ENCODE assay signal across 1 cellular context in the genomic region with DNA sequence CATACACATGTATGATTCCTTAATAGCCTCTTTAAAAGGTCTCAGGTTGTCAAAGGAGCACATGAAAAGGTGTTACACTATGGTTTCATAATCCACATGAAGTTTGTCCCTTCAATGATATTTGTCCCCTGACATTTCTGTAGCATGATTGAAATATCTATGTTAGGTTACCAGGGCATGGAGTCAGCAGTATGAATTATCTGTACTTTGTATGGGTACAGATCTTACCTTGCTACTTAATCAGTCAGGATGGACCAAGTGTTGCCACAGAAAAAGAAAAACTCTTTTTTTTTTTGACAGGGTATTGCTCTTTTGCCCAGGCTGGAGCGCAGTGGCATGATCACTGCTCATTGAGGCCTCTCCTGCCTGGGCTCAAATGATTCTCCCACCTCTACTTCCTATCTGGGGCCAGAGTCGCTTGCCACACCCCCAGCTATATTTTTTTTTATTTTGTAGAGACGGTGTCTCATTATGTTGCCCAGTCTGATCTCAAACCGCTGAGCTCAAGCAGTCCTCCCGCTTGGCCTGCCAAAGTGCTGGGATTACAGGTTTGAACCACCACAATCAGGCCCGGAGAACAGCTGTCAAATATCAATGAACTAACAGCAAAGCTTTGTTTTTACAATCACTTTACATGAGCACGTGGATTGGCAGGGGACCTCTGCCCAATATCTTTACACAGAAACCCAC.
TF ChIP-seq lines count a peak whose summit lies in the region.

No MANE protein-coding gene starts in this region.

TF ChIP-seq in WTC11, 78 proteins besides CTCF, POLR2A, EP300 and RAD21 (continued from another document):
- TF ChIP-seq, protein P1, sequence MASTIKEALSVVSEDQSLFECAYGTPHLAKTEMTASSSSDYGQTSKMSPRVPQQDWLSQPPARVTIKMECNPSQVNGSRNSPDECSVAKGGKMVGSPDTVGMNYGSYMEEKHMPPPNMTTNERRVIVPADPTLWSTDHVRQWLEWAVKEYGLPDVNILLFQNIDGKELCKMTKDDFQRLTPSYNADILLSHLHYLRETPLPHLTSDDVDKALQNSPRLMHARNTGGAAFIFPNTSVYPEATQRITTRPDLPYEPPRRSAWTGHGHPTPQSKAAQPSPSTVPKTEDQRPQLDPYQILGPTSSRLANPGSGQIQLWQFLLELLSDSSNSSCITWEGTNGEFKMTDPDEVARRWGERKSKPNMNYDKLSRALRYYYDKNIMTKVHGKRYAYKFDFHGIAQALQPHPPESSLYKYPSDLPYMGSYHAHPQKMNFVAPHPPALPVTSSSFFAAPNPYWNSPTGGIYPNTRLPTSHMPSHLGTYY (CRISPR knock-in tag; IDR thresholded peaks at IDR 0.05): no peak
- TF ChIP-seq, protein P2, sequence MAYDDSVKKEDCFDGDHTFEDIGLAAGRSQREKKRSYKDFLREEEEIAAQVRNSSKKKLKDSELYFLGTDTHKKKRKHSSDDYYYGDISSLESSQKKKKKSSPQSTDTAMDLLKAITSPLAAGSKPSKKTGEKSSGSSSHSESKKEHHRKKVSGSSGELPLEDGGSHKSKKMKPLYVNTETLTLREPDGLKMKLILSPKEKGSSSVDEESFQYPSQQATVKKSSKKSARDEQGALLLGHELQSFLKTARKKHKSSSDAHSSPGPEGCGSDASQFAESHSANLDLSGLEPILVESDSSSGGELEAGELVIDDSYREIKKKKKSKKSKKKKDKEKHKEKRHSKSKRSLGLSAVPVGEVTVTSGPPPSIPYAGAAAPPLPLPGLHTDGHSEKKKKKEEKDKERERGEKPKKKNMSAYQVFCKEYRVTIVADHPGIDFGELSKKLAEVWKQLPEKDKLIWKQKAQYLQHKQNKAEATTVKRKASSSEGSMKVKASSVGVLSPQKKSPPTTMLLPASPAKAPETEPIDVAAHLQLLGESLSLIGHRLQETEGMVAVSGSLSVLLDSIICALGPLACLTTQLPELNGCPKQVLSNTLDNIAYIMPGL (CRISPR knock-in tag; IDR thresholded peaks at IDR 0.05): no peak
- TF ChIP-seq ETV6 (CRISPR knock-in tag; IDR thresholded peaks at IDR 0.05) (no peak), ZBTB21 (CRISPR knock-in tag; IDR thresholded peaks at IDR 0.05; ENCODE audit: borderline replicate concordance) (no peak), ZNF121 (CRISPR knock-in tag; IDR thresholded peaks at IDR 0.05) (no peak)
- TF ChIP-seq, protein P3, sequence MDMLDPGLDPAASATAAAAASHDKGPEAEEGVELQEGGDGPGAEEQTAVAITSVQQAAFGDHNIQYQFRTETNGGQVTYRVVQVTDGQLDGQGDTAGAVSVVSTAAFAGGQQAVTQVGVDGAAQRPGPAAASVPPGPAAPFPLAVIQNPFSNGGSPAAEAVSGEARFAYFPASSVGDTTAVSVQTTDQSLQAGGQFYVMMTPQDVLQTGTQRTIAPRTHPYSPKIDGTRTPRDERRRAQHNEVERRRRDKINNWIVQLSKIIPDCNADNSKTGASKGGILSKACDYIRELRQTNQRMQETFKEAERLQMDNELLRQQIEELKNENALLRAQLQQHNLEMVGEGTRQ (CRISPR knock-in tag; IDR thresholded peaks at IDR 0.05): no peak
